In genomic region chr1:941588-942383, GRCh38 we compare ENCODE assay signal across 9 cellular contexts. TPM values are rescaled to one million over a fixed set of nuclear protein-coding genes. Genes with fewer than 3 reads are reported as not detected.
DNase-seq lines count a peak whose midpoint lies in the region; ATAC-seq and TF ChIP-seq lines count a peak whose summit lies in the region.
"Had no signal": no experiment of that assay in that cellular context is flagged by ENCODE, and none has a peak within 500 bp of the region (broad histone marks: within the 10 kb centered on the region; RNA-seq: fewer than 3 reads in every experiment).

No MANE protein-coding gene starts in this region.

- H3K9me3 ChIP-seq in adipocyte (ENCODE audit: control insufficient read depth, low read length) (no peaks in the 10 kb centered on the region), right atrium auricular region (no peaks in the 10 kb centered on the region), sigmoid colon (no peaks in the 10 kb centered on the region)

- no peak for TF ChIP-seq CTCF in right atrium auricular region (IDR thresholded peaks at IDR 0.05)
- TF ChIP-seq CTCF in sigmoid colon (IDR thresholded peaks at IDR 0.05), result no peak

- H3K27ac ChIP-seq in right atrium auricular region (peak overlapping the region; percentile 59 to 65), sigmoid colon (peak overlapping the region; percentile 63 to 75 (median 64))

- H3K4me3 ChIP-seq in adipocyte (ENCODE audit: low read length) (no peak overlapping the region), right atrium auricular region (peak overlapping the region; percentile 18 to 49), sigmoid colon (peak overlapping the region in 3 of 4 donors; percentile 19 to 49 (median 42))

- intact Hi-C loops in sigmoid colon (cut with DNase I), result loop anchor here (5.0 kb wide), 1 partner anchor 34 kb away; no protein-coding TSS in a partner anchor

- peaks cover 10% of the 10 kb centered on the region for H3K36me3 ChIP-seq in adipocyte (ENCODE audit: control insufficient read depth, insufficient read depth, low read length, severe bottlenecking)
- peaks cover 9% of the 10 kb centered on the region for H3K36me3 ChIP-seq in right atrium auricular region
- H3K36me3 ChIP-seq in sigmoid colon, result peaks cover 0 to 24% (median 0%) of the 10 kb centered on the region in 4 donors

- TF ChIP-seq POLR2A in sigmoid colon (IDR thresholded peaks at IDR 0.05), result no peak

- no peaks in the 10 kb centered on the region for H3K27me3 ChIP-seq in adipocyte (replicated peaks; ENCODE audit: control insufficient read depth, insufficient read depth, low read length)
- H3K27me3 ChIP-seq in right atrium auricular region, result peaks cover 0 to 14% of the 10 kb centered on the region in 2 donors
- peaks cover 47 to 71% (median 61%) of the 10 kb centered on the region in 3 donors for H3K27me3 ChIP-seq in sigmoid colon

- H3K4me1 ChIP-seq in adipocyte (ENCODE audit: control insufficient read depth, insufficient read depth, low read length) (peaks cover 28% of the 10 kb centered on the region), right atrium auricular region (peaks cover 0 to 48% of the 10 kb centered on the region in 2 donors), sigmoid colon (peaks cover 0 to 40% (median 38%) of the 10 kb centered on the region in 4 donors)

- H3K9ac ChIP-seq in adipocyte (ENCODE audit: low read length), result peak overlapping the region; percentile 65

- peak; percentile 53 for DNase-seq in stimulated activated CD4-positive, alpha-beta T cell treated with anti-CD3 and anti-CD28 coated beads, Interleukin-15, amount 100 ng/mL, for 24 hours
- no peak for DNase-seq in stimulated activated CD4-positive, alpha-beta T cell treated with anti-CD3 and anti-CD28 coated beads, Interleukin-2, amount 100 ng/mL, for 48 hours
- DNase-seq in NCI-H446 treated with DMSO at 0.1 percent for 48 hours (lab: John Stamatoyannopoulos, UW) (peak; percentile 61), adipocyte (ENCODE audit: low read depth) (peak; percentile 91), right atrium auricular region (ENCODE audit: low spot score) (peak; percentile 88), sigmoid colon (peak; percentile 88), cerebellar nuclear complex (lab: John Stamatoyannopoulos, UW) (no peak)

- WGBS in sigmoid colon, 2 donors, result 1% methylated on average over 98 of the region's 98 CpGs

- TF ChIP-seq EP300 in sigmoid colon (IDR thresholded peaks at IDR 0.05), result no peak

- ATAC-seq in GM18858 (IDR thresholded peaks at IDR 0.05; ENCODE audit: unreplicated experiment), result no peak

RNA-seq across cellular contexts. Expression of gene NOC2L, which starts 17.3 kb away (rescaled TPM):
- total RNA-seq in right atrium auricular region (10 to 100 TPM; 29.5 to 38.8 TPM), sigmoid colon (10 to 100 TPM; 26.0 to 32.6 (median 27.8) TPM)
- polyA plus RNA-seq in sigmoid colon, result 10 to 100 TPM; 25.4 to 81.6 (median 25.8) TPM

RNA-seq across cellular contexts. Expression of gene SAMD11, which starts 18.1 kb away (rescaled TPM):
- total RNA-seq in right atrium auricular region (1 to 10 TPM; 2.7 to 6.4 TPM), sigmoid colon (1 to 10 TPM; 2.1 to 4.6 (median 4.2) TPM)
- 1 to 10 TPM in 2 of 3 donors, under 1 TPM in 1; 0.60 to 4.9 (median 3.7) TPM for polyA plus RNA-seq in sigmoid colon

RNA-seq across cellular contexts. Expression of gene KLHL17, which starts 18.6 kb away (rescaled TPM):
- total RNA-seq in right atrium auricular region (1 to 10 TPM; 2.4 to 2.9 TPM), sigmoid colon (10 to 100 TPM in 1 of 4 donors, 1 to 10 TPM in 3; 4.5 to 10.5 (median 5.1) TPM)
- polyA plus RNA-seq in sigmoid colon, result 10 to 100 TPM in 1 of 3 donors, 1 to 10 TPM in 1, under 1 TPM in 1; 0.69 to 10.8 (median 1.2) TPM

RNA-seq across cellular contexts. Expression of gene PLEKHN1, which starts 24.5 kb away (rescaled TPM):
- total RNA-seq in right atrium auricular region, result under 1 TPM in 1 of 2 donors, not detected in 1; 0.59 TPM
- total RNA-seq in sigmoid colon, result not detected
- 1 to 10 TPM in 1 of 3 donors, under 1 TPM in 1, not detected in 1; 0.46 to 1.5 TPM for polyA plus RNA-seq in sigmoid colon

RNA-seq across cellular contexts. Expression of gene PERM1, which starts 40.1 kb away (rescaled TPM):
- total RNA-seq in right atrium auricular region, result 10 to 100 TPM; 22.0 to 61.8 TPM
- under 1 TPM in 1 of 4 donors, not detected in 3; under 0.01 TPM for total RNA-seq in sigmoid colon
- under 1 TPM in 2 of 3 donors, not detected in 1; 0.16 to 0.69 TPM for polyA plus RNA-seq in sigmoid colon
- total RNA-seq: dermis microvascular lymphatic vessel endothelial cell had no signal

Comparison
In these comparisons a context has a peak if more than half of its experiments do, and no peak if none do; other contexts are left out.
1. DNase-seq: peak in stimulated activated CD4-positive, alpha-beta T cell treated with anti-CD3 and anti-CD28 coated beads, Interleukin-15, amount 100 ng/mL, for 24 hours (single experiment), NCI-H446 treated with DMSO at 0.1 percent for 48 hours (single experiment), adipocyte (single experiment), right atrium auricular region (single experiment) and sigmoid colon (single experiment); none in stimulated activated CD4-positive, alpha-beta T cell treated with anti-CD3 and anti-CD28 coated beads, Interleukin-2, amount 100 ng/mL, for 48 hours (0 of 2) and cerebellar nuclear complex (0 of 2).